18 cellular contexts compared by ENCODE assay signal in genomic region chr3:74501001-74501400, GRCh38.
"Had no signal": no experiment of that assay in that cellular context is flagged by ENCODE, and none has a peak within 500 bp of the region (broad histone marks: within the 10 kb centered on the region; RNA-seq: fewer than 3 reads in every experiment).

No MANE protein-coding gene starts in this region.

- H3K9me3 ChIP-seq: thyroid gland had no signal

- H3K9me3 Mint-ChIP-seq: dendritic cell treated with granulocyte-macrophage colony-stimulating factor and Interleukin-4, amounts not matched to agents 40 ng/mL and 50 ng/mL, for 4 days; mesothelial cell of epicardium; nephron had no signal

- H3K9ac ChIP-seq: parathyroid adenoma had no signal

- H3K79me2 ChIP-seq: parathyroid adenoma had no signal

- FAIRE-seq: islet of Langerhans, TTC549 had no signal

- H3K4me1 ChIP-seq: parathyroid adenoma, thyroid gland had no signal

- H2AFZ ChIP-seq: parathyroid adenoma had no signal

- ATAC-seq: activated T-cell treated with anti-CD3 and anti-CD28 coated beads, Interleukin-2, amount 50 U/mL, for 72 hours; effector memory CD8-positive, alpha-beta T cell had no signal

- H3K36me3 ChIP-seq: thyroid gland had no signal

- DNase-seq: activated CD4-positive, alpha-beta T cell treated with anti-CD3 and anti-CD28 coated beads, Interleukin-2, amount 50 U/mL, for 4 hours; activated effector memory CD4-positive, alpha-beta T cell treated with anti-CD3 and anti-CD28 coated beads, Interleukin-2, amount 50 U/mL, for 16 hours; activated naive CD4-positive, alpha-beta T cell treated with anti-CD3 and anti-CD28 coated beads, Interleukin-2, amount 50 U/mL, for 16 hours; activated T-cell treated with anti-CD3 and anti-CD28 coated beads, Interleukin-2, amount 50 U/mL, for 72 hours; effector memory CD8-positive, alpha-beta T cell; foreskin melanocyte; glutamatergic neuron; hippocampal formation; stimulated activated CD8-positive, alpha-beta memory T cell treated with anti-CD3 and anti-CD28 coated beads, Interleukin-4, amount 100 ng/mL, for 48 hours; stimulated activated naive CD4-positive, alpha-beta T cell; thyroid gland had no signal

- H3K27ac ChIP-seq: parathyroid adenoma, thyroid gland had no signal

- H3K36me3 Mint-ChIP-seq: mesothelial cell of epicardium had no signal

- H3K27ac Mint-ChIP-seq: activated T-cell treated with anti-CD3 and anti-CD28 coated beads, Interleukin-2, amount 50 U/mL, for 72 hours; dendritic cell treated with granulocyte-macrophage colony-stimulating factor and Interleukin-4, amounts not matched to agents 40 ng/mL and 50 ng/mL, for 4 days; effector memory CD8-positive, alpha-beta T cell; mesothelial cell of epicardium; nephron had no signal

- H3K4me3 ChIP-seq: lung, thyroid gland had no signal

- H3K27me3 Mint-ChIP-seq: dendritic cell treated with granulocyte-macrophage colony-stimulating factor and Interleukin-4, amounts not matched to agents 40 ng/mL and 50 ng/mL, for 4 days; effector memory CD8-positive, alpha-beta T cell had no signal

- H3K4me1 Mint-ChIP-seq: mesothelial cell of epicardium had no signal

- H3K4me3 Mint-ChIP-seq: activated T-cell treated with anti-CD3 and anti-CD28 coated beads, Interleukin-2, amount 50 U/mL, for 72 hours; dendritic cell treated with granulocyte-macrophage colony-stimulating factor and Interleukin-4, amounts not matched to agents 40 ng/mL and 50 ng/mL, for 4 days; effector memory CD8-positive, alpha-beta T cell; mesothelial cell of epicardium; nephron had no signal

- H3K27me3 ChIP-seq: thyroid gland had no signal
